Comparison of ENCODE assay signal across 18 cellular contexts in the genomic region with DNA sequence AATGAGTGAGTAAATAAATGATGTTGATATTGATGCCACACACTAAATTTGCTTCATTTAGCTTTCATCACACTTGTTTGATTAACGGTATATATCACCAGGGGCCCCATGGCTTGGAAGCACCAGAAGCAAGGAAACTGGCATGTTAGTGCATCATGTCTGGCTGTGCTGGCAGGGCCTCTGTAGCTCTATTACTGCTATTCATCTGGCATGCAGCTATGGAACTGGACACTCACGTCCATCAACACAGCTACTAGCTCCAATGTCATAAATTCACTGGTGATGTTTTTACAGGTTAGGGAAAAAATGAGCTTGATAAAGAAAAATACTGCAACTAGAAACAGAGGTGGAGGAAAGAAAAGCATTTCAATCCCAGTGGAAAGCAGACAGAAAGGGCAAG.
DNase-seq lines count a peak whose midpoint lies in the region; ATAC-seq and TF ChIP-seq lines count a peak whose summit lies in the region.
"Had no signal": no experiment of that assay in that cellular context is flagged by ENCODE, and none has a peak within 500 bp of the region (broad histone marks: within the 10 kb centered on the region; RNA-seq: fewer than 3 reads in every experiment).

No MANE protein-coding gene starts in this region.

- H3K36me3 ChIP-seq in BE2C (no peaks in the 10 kb centered on the region), neural progenitor cell (no peaks in the 10 kb centered on the region)

- no peaks in the 10 kb centered on the region for H3F3A ChIP-seq in neural progenitor cell (ENCODE audit: low read depth)

- DNase-seq in BE2C: peak; percentile 39
- DNase-seq in NCI-H446 treated with DMSO at 0.1 percent for 48 hours (lab: John Stamatoyannopoulos, UW): peak; percentile 87
- peak; percentile 29 to 70 for DNase-seq in dermis microvascular lymphatic vessel endothelial cell (ENCODE audit: low read depth in 2 of 2)
- DNase-seq in RWPE1 (ENCODE audit: low spot score): no peak
- DNase-seq in AML-193 (lab: John Stamatoyannopoulos, UW): no peak
- no peak for DNase-seq in neural progenitor cell (ENCODE audit: low spot score)
- DNase-seq: ACHN; CD4-positive, alpha-beta memory T cell; COR-L47; DMS53; GF-D8; GOT3; H9 had no signal

- no peaks in the 10 kb centered on the region for H3K9me3 ChIP-seq in BE2C
- no peaks in the 10 kb centered on the region for H3K9me3 ChIP-seq in neural progenitor cell (ENCODE audit: low read depth)

- POLR2A ChIA-PET in RWPE1 (lab: Yijun Ruan, JAX; ENCODE audit: low non-redundant PET): no interaction called here

- H3K4me1 ChIP-seq in BE2C (peaks cover 9% of the 10 kb centered on the region), neural progenitor cell (peaks cover 16% of the 10 kb centered on the region)

- H2AFZ ChIP-seq in neural progenitor cell (replicated peaks): no peak overlapping the region

- H4K20me1 ChIP-seq in neural progenitor cell (ENCODE audit: low read depth): no peaks in the 10 kb centered on the region

- H3K4me1 Mint-ChIP-seq in nephron (peaks cover 21% of the 10 kb centered on the region), neural progenitor cell (peaks cover 23% of the 10 kb centered on the region)
- H3K4me1 Mint-ChIP-seq: B cell; CD4-positive, alpha-beta memory T cell had no signal

- H3K27me3 Mint-ChIP-seq in nephron (ENCODE audit: low read depth) (no peaks in the 10 kb centered on the region), neural progenitor cell (ENCODE audit: insufficient read depth, low read depth) (peaks cover 2% of the 10 kb centered on the region)
- H3K27me3 Mint-ChIP-seq: B cell; CD4-positive, alpha-beta memory T cell; IgD-negative memory B cell had no signal

- no peak overlapping the region for H3K9ac ChIP-seq in neural progenitor cell

- H3K27me3 ChIP-seq in BE2C: no peaks in the 10 kb centered on the region
- H3K27me3 ChIP-seq in neural progenitor cell: no peaks in the 10 kb centered on the region

- no peak overlapping the region for H3K4me3 ChIP-seq in BE2C (ENCODE audit: low read depth, low read length)
- H3K4me3 ChIP-seq in neural progenitor cell: no peak overlapping the region

- H3K27ac ChIP-seq in RWPE1 (no peak overlapping the region), neural progenitor cell (no peak overlapping the region)
- H3K27ac ChIP-seq: C4-2B had no signal

- CTCF ChIA-PET in RWPE1 (lab: Yijun Ruan, JAX): interaction anchor here (0.7 kb wide), 1 partner anchor 1271 kb away, joined by 3 read pairs; no protein-coding TSS in a partner anchor

- H3K4me2 ChIP-seq in neural progenitor cell: no peak overlapping the region

- TF ChIP-seq CTCF in BE2C (IDR thresholded peaks at IDR 0.05; ENCODE audit: low read depth, low read length) (no peak), nephron (IDR thresholded peaks at IDR 0.05; ENCODE audit: unreplicated experiment in 3 of 3) (no peak), RWPE1 (conservative IDR thresholded peaks at IDR 0.05; ENCODE audit: low read depth) (no peak), neural progenitor cell (IDR thresholded peaks at IDR 0.05) (no peak)

- no peak for ATAC-seq in HG02852 (IDR thresholded peaks at IDR 0.05; ENCODE audit: unreplicated experiment)

- H3K36me3 Mint-ChIP-seq in nephron (ENCODE audit: low read depth) (no peaks in the 10 kb centered on the region), neural progenitor cell (no peaks in the 10 kb centered on the region)
- H3K36me3 Mint-ChIP-seq: CD4-positive, alpha-beta memory T cell had no signal

- no peak overlapping the region for H3K4me3 Mint-ChIP-seq in nephron
- H3K4me3 Mint-ChIP-seq in neural progenitor cell: no peak overlapping the region
- H3K4me3 Mint-ChIP-seq: B cell; CD4-positive, alpha-beta memory T cell; H9; IgD-negative memory B cell had no signal

- H3K9me3 Mint-ChIP-seq in nephron (no peaks in the 10 kb centered on the region), neural progenitor cell (no peaks in the 10 kb centered on the region)
- H3K9me3 Mint-ChIP-seq: H9 had no signal

- peak overlapping the region; percentile 27 to 55 (median 46) for H3K27ac Mint-ChIP-seq in nephron
- H3K27ac Mint-ChIP-seq in neural progenitor cell: no peak overlapping the region
- H3K27ac Mint-ChIP-seq: B cell; CD4-positive, alpha-beta memory T cell; H9; IgD-negative memory B cell had no signal

- H3K79me2 ChIP-seq in neural progenitor cell (ENCODE audit: low read depth): no peaks in the 10 kb centered on the region

Comparison
In these comparisons a context has a peak if more than half of its experiments do, and no peak if none do; other contexts are left out.
1. DNase-seq: peak in BE2C (single experiment), NCI-H446 treated with DMSO at 0.1 percent for 48 hours (single experiment) and dermis microvascular lymphatic vessel endothelial cell (2 of 2); none in RWPE1 (single experiment), AML-193 (0 of 2) and neural progenitor cell (single experiment).